ENCODE assay signal across 13 cellular contexts in genomic region chr1:30371888-30372791, GRCh38.
"Had no signal": no experiment of that assay in that cellular context is flagged by ENCODE, and none has a peak within 500 bp of the region (broad histone marks: within the 10 kb centered on the region; RNA-seq: fewer than 3 reads in every experiment).

No MANE protein-coding gene starts in this region.

- H3K4me3 ChIP-seq: adrenal gland, cardiac muscle cell, esophagus squamous epithelium, transverse colon had no signal

- H3K4me1 ChIP-seq: adrenal gland, esophagus squamous epithelium, transverse colon had no signal

- H3K4me3 Mint-ChIP-seq: activated T-cell treated with anti-CD3 and anti-CD28 coated beads, Interleukin-2, amount 50 U/mL, for 4 hours had no signal

- H3K9me3 Mint-ChIP-seq: activated T-cell treated with anti-CD3 and anti-CD28 coated beads, Interleukin-2, amount 50 U/mL, for 4 hours had no signal

- H3K27ac ChIP-seq: adrenal gland, cardiac muscle cell, esophagus squamous epithelium, transverse colon had no signal

- DNase-seq: activated CD4-positive, alpha-beta T cell treated with anti-CD3 and anti-CD28 coated beads, Interleukin-2, amount 50 U/mL, for 1 hour; activated CD4-positive, CD25-positive, alpha-beta regulatory T cell; activated effector memory CD4-positive, alpha-beta T cell treated with Interleukin-2 at 50 U/mL for 16 hours; activated naive CD4-positive, alpha-beta T cell treated with anti-CD3 and anti-CD28 coated beads, Interleukin-2, amount 50 U/mL, for 16 hours; activated T-cell treated with anti-CD3 and anti-CD28 coated beads, Interleukin-2, amount 50 U/mL, for 4 hours; esophagus squamous epithelium; hypothalamus; stimulated activated CD4-positive, alpha-beta T cell treated with anti-CD3 and anti-CD28 coated beads, Interleukin-4, amount 100 ng/mL, for 1 hour; stimulated activated naive CD4-positive, alpha-beta T cell; SW 1271; transverse colon had no signal

- H3K27me3 ChIP-seq: adrenal gland, cardiac muscle cell had no signal

- ATAC-seq: activated T-cell treated with anti-CD3 and anti-CD28 coated beads, Interleukin-2, amount 50 U/mL, for 4 hours had no signal

- H3K36me3 ChIP-seq: adrenal gland, cardiac muscle cell, esophagus squamous epithelium, transverse colon had no signal

- H3K9me3 ChIP-seq: adrenal gland, esophagus squamous epithelium, transverse colon had no signal
